Comparison of ENCODE assay signal across 4 cellular contexts in the genomic region with DNA sequence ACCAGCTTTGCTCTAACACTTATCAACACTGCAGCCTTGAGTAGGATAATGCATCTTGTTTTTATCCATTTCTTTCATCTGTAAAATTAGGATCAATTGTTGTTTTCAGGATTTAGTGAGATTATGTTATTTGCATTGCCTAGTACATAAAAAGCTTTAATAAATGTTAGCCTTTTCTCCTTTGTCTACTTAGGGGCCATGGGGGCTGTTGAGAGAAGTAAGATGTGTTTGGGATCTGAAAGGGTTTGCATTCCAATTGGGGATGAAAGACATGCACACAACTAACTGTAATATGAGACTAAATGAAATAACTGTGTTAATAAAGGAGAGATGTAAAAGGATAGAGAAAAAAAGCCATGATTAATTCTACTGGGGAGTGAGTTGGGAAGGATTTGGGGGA.
"Had no signal": no experiment of that assay in that cellular context is flagged by ENCODE, and none has a peak within 500 bp of the region (broad histone marks: within the 10 kb centered on the region; RNA-seq: fewer than 3 reads in every experiment).

No MANE protein-coding gene starts in this region.

- H3K4me3 Mint-ChIP-seq: IgD-negative memory B cell had no signal

- ATAC-seq: HepG2, K562 had no signal

- H3K4me1 Mint-ChIP-seq: IgD-negative memory B cell had no signal

- DNase-seq: IMR-90 had no signal

- H3K27ac Mint-ChIP-seq: IgD-negative memory B cell had no signal

- H3K36me3 Mint-ChIP-seq: IgD-negative memory B cell had no signal
